In the genomic region with DNA sequence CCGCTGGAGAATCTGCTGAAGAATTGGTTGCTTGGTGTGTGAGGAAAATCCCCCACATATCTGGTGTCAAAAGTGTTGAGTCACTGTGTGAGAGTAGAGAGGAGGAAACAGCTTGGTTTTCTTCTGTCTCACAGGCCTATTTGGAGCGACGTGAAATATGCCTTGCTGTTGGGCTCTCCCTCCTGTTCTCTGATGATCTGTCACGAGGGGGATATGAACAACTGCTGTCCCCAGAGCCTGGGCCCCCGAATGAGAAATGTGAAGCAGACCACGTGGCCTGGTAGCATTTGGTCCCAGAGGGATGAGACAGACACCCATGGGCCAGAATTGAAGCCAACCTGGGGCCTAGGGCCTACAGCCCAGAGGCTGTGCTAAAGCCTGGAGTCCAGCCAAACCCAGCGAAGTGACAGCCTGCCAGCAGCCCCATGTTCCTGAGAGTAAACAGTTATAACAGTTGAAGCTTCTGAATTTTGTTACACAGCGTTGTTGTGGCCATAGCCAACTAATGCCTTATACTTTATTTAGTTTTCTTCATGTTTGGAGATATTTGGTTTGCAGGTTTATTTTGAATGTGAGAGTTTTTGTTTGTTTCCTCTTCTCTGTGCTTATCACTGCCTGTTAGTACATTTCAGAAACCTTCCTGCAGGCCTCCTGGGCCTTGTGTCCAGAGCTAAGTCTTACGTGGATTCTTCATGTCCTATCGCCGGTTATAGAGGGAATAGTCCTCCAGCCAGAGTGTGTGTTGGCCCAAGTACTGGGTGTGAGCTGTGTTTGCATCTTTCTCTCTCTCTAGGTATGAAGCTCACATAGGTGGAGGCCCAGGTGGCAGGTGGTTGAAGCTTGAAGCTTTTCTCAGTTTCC, we compare ENCODE assay signal across 8 cellular contexts. TPM values are rescaled to one million over a fixed set of nuclear protein-coding genes. Genes with fewer than 3 reads are reported as not detected.
A peak's percentile ranks its signal among the peaks of the same experiment; 100 is the strongest.
DNase-seq lines count a peak whose midpoint lies in the region; ATAC-seq, FAIRE-seq and TF ChIP-seq lines count a peak whose summit lies in the region.

No MANE protein-coding gene starts in this region.

- peak overlapping the region; percentile 88 for H2BK120ac ChIP-seq in mesenchymal stem cell (ENCODE audit: low read depth, low read length)

- peak overlapping the region; percentile 41 for H3K27ac ChIP-seq in mesenchymal stem cell (ENCODE audit: low read length, poor library complexity, severe bottlenecking)

- H3K4me1 ChIP-seq in adipocyte (ENCODE audit: control insufficient read depth, insufficient read depth, low read length) (peaks cover 21% of the 10 kb centered on the region), mesenchymal stem cell (ENCODE audit: control insufficient read depth, insufficient read depth, low read depth, low read length) (peaks cover 6% of the 10 kb centered on the region)

- H3K4me3 ChIP-seq in adipocyte (ENCODE audit: low read length) = no peak overlapping the region
- no peak overlapping the region for H3K4me3 ChIP-seq in mesenchymal stem cell (ENCODE audit: insufficient read depth in 1 of 2, low read depth in 1 of 2, low read length in 2 of 2)

- no peak overlapping the region for H3K4me2 ChIP-seq in mesenchymal stem cell (ENCODE audit: low read length, poor library complexity, severe bottlenecking)

- no peak overlapping the region for H3K23ac ChIP-seq in mesenchymal stem cell (ENCODE audit: low read length in 2 of 2)

- H2BK5ac ChIP-seq in mesenchymal stem cell (ENCODE audit: low read depth, low read length, poor library complexity, severe bottlenecking) = no peak overlapping the region

- no peak for TF ChIP-seq POLR2A in GM12891 (IDR thresholded peaks at IDR 0.05; ENCODE audit: low read depth, low read length)

- H3K27me3 ChIP-seq in adipocyte (replicated peaks; ENCODE audit: control insufficient read depth, insufficient read depth, low read length) (no peaks in the 10 kb centered on the region), mesenchymal stem cell (ENCODE audit: control insufficient read depth in 1 of 2, insufficient read depth in 1 of 2, low read length in 2 of 2) (no peaks in the 10 kb centered on the region)

- H3K9me3 ChIP-seq in adipocyte (ENCODE audit: control insufficient read depth, low read length) = no peaks in the 10 kb centered on the region
- H3K9me3 ChIP-seq in mesenchymal stem cell (ENCODE audit: control insufficient read depth, low read length) = no peaks in the 10 kb centered on the region

- no peak overlapping the region for H3K4ac ChIP-seq in mesenchymal stem cell (ENCODE audit: low read depth in 1 of 2, low read length in 2 of 2)

- no peak overlapping the region for H2BK15ac ChIP-seq in mesenchymal stem cell (ENCODE audit: low read depth, poor library complexity, severe bottlenecking)

- H4K8ac ChIP-seq in mesenchymal stem cell (ENCODE audit: low read length) = peak overlapping the region; percentile 76

- no peak for FAIRE-seq in GM12891 (lab: Jason Lieb, UNC)

- H4K91ac ChIP-seq in mesenchymal stem cell (ENCODE audit: low read length) = peak overlapping the region; percentile 85

- whole genome bisulfite sequencing in mesenchymal stem cell = 55% methylated on average over 10 of the region's 11 CpGs

- DNase-seq in AG20443 (ENCODE audit: low spot score) (peak; percentile 43), adipocyte (ENCODE audit: low read depth) (peak; percentile 47), mesenchymal stem cell (peak; percentile 83), COLO668 (lab: John Stamatoyannopoulos, UW; ENCODE audit: unreplicated experiment) (no peak), HK-2 (ENCODE audit: unreplicated experiment) (no peak), GM12891 (ENCODE audit: insufficient read length, low spot score) (no peak)

- H2AK5ac ChIP-seq in mesenchymal stem cell (ENCODE audit: low read length, severe bottlenecking) = peak overlapping the region; percentile 20

- H2AFZ ChIP-seq in mesenchymal stem cell (ENCODE audit: low read depth, low read length) = no peak overlapping the region

- H3K9ac ChIP-seq in adipocyte (ENCODE audit: low read length) (peak overlapping the region; percentile 41), mesenchymal stem cell (ENCODE audit: low read length) (peak overlapping the region; percentile 74)

- no peaks in the 10 kb centered on the region for H3K79me1 ChIP-seq in mesenchymal stem cell (replicated peaks; ENCODE audit: low read length, poor library complexity, severe bottlenecking)

- ATAC-seq in GM19043 (IDR thresholded peaks at IDR 0.05; ENCODE audit: low read depth, unreplicated experiment) (peak; percentile 83), HG03139 (IDR thresholded peaks at IDR 0.05; ENCODE audit: unreplicated experiment) (peak; percentile 85)

- H3K36me3 ChIP-seq in adipocyte (ENCODE audit: control insufficient read depth, insufficient read depth, low read length, severe bottlenecking) = no peaks in the 10 kb centered on the region
- H3K36me3 ChIP-seq in mesenchymal stem cell (ENCODE audit: control insufficient read depth in 1 of 2, insufficient read depth in 2 of 2, low read depth in 1 of 2, low read length in 2 of 2) = no peaks in the 10 kb centered on the region

- H3K18ac ChIP-seq in mesenchymal stem cell (ENCODE audit: low read depth in 1 of 2, low read length in 2 of 2) = peak overlapping the region; percentile 68 to 90

- H3K14ac ChIP-seq in mesenchymal stem cell (ENCODE audit: low read length in 2 of 2) = no peak overlapping the region

- peak overlapping the region; percentile 76 to 78 for H2BK12ac ChIP-seq in mesenchymal stem cell (ENCODE audit: low read length in 2 of 2)

TF ChIP-seq in GM12891, 5 proteins besides CTCF, POLR2A, EP300 and RAD21:
- TF ChIP-seq POLR2AphosphoS5 (IDR thresholded peaks at IDR 0.05; ENCODE audit: low read depth, low read length) (no peak), SPI1 (IDR thresholded peaks at IDR 0.05; ENCODE audit: low read depth, low read length) (no peak), POU2F2 (IDR thresholded peaks at IDR 0.05; ENCODE audit: low read depth, low read length) (no peak), PAX5 (IDR thresholded peaks at IDR 0.05; ENCODE audit: insufficient read depth, low read length, severe bottlenecking) (no peak), TAF1 (IDR thresholded peaks at IDR 0.05; ENCODE audit: low read depth, low read length) (no peak)

RNA-seq across cellular contexts. Expression of a gene that starts 18.7 kb away (rescaled TPM):
- 8.9 TPM for polyA plus RNA-seq in mesenchymal stem cell (2013, experiment 1 of 2)
- 9.2 TPM for polyA plus RNA-seq in mesenchymal stem cell (2013, experiment 2 of 2)
- 0.03 TPM for polyA plus RNA-seq in GM12891 (2012; ENCODE audit: low read depth, missing spikeins)

Comparison
In these comparisons a context has a peak if more than half of its experiments do, and no peak if none do; other contexts are left out.
1. DNase-seq: peak in AG20443 (single experiment), adipocyte (single experiment) and mesenchymal stem cell (single experiment); none in COLO668 (single experiment), HK-2 (single experiment) and GM12891 (single experiment).